ENCODE assay signal across 16 cellular contexts in the genomic region with DNA sequence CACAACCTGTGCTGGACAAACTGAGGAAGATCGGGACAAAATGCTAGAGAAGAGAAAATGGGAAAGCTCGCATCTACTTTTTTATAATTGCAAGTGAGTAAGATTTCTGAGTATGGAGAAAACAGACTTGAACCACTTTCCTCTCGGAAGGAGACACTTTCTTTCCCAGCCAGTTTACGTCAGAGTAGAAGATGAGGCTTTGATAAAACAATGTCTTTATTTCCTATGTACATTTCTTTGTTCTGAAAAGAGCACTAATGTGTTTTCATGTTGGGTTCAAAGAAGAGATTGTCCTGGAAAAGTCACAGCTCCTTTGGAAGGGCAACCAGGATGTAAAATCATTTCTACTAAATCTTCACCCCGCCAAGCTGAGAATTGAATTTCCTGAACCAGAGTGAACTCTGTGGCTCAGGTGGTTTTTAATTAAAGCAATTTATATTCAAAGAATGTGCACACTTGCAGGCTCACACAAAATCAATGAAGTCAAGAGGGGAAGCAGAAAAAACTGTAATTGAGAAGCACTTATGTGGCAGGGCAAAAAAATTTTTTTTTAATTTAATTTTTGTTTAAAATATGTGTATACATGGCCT. TPM values are rescaled to one million over a fixed set of nuclear protein-coding genes. Genes with fewer than 3 reads are reported as not detected.
DNase-seq lines count a peak whose midpoint lies in the region; ATAC-seq and TF ChIP-seq lines count a peak whose summit lies in the region.
"Had no signal": no experiment of that assay in that cellular context is flagged by ENCODE, and none has a peak within 500 bp of the region (broad histone marks: within the 10 kb centered on the region; RNA-seq: fewer than 3 reads in every experiment).

No MANE protein-coding gene starts in this region.

- TF ChIP-seq POLR2A in body of pancreas (IDR thresholded peaks at IDR 0.05) (no peak), right lobe of liver (IDR thresholded peaks at IDR 0.05) (no peak)

- intact Hi-C loops in body of pancreas (cut with DNase I) = no loop called here
- intact Hi-C loops in right lobe of liver (cut with DNase I) = no loop called here

- peak; percentile 59 for DNase-seq in DMS79 treated with DMSO at 0.1 percent for 48 hours (lab: John Stamatoyannopoulos, UW)
- DNase-seq in NCI-H2107 treated with DMSO at 0.1 percent for 48 hours (lab: John Stamatoyannopoulos, UW; ENCODE audit: unreplicated experiment) = peak; percentile 54
- DNase-seq in body of pancreas = no peak
- no peak for DNase-seq in NCI-H1436 (lab: John Stamatoyannopoulos, UW)
- no peak for DNase-seq in NCI-H526 treated with DMSO at 0.1 percent for 48 hours (lab: John Stamatoyannopoulos, UW)
- DNase-seq in right lobe of liver = no peak
- DNase-seq: Calu3; CD4-positive, alpha-beta T cell; NCI-H1092; NCI-H1694; NCI-H226; Peyer's patch had no signal

- H3K9me3 ChIP-seq in body of pancreas = no peaks in the 10 kb centered on the region
- H3K9me3 ChIP-seq in right lobe of liver = no peaks in the 10 kb centered on the region
- H3K9me3 ChIP-seq: Peyer's patch had no signal

- H3K4me3 ChIP-seq in body of pancreas (no peak overlapping the region), right lobe of liver (no peak overlapping the region)
- H3K4me3 ChIP-seq: K562, Peyer's patch had no signal

- H3K27me3 ChIP-seq in body of pancreas = no peaks in the 10 kb centered on the region
- H3K27me3 ChIP-seq in right lobe of liver = no peaks in the 10 kb centered on the region
- H3K27me3 ChIP-seq: Peyer's patch had no signal

- H3K36me3 ChIP-seq in body of pancreas (replicated peaks in 1 of 2; ENCODE audit: insufficient read depth in 1 of 2, low read depth in 2 of 2) (no peaks in the 10 kb centered on the region), right lobe of liver (no peaks in the 10 kb centered on the region)
- H3K36me3 ChIP-seq: Peyer's patch had no signal

- H3K4me3 Mint-ChIP-seq in nephron = no peak overlapping the region
- H3K4me3 Mint-ChIP-seq: B cell; CD4-positive, alpha-beta T cell had no signal

- WGBS in body of pancreas, 2 donors = 79% methylated on average over 5 of the region's 5 CpGs
- 76% methylated on average over 5 of the region's 5 CpGs for WGBS in right lobe of liver (ENCODE audit: insufficient coverage, low coverage, low lambda C conversion rate, missing lambda C conversion rate)

- H3K36me3 Mint-ChIP-seq in nephron (ENCODE audit: low read depth) = no peaks in the 10 kb centered on the region

- H3K4me1 ChIP-seq in body of pancreas (peaks cover 8% of the 10 kb centered on the region), right lobe of liver (no peaks in the 10 kb centered on the region)
- H3K4me1 ChIP-seq: Peyer's patch had no signal

- peaks cover 8% of the 10 kb centered on the region for H3K27me3 Mint-ChIP-seq in nephron (ENCODE audit: low read depth)
- H3K27me3 Mint-ChIP-seq: B cell had no signal

- peak; percentile 28 for ATAC-seq in body of pancreas
- no peak for ATAC-seq in right lobe of liver
- no peak for ATAC-seq in HG02623 (IDR thresholded peaks at IDR 0.05; ENCODE audit: unreplicated experiment)
- ATAC-seq: K562 had no signal

- TF ChIP-seq CTCF in body of pancreas (IDR thresholded peaks at IDR 0.05) (no peak), nephron (IDR thresholded peaks at IDR 0.05; ENCODE audit: unreplicated experiment in 3 of 3) (no peak), right lobe of liver (IDR thresholded peaks at IDR 0.05) (no peak)

- H3K9me3 Mint-ChIP-seq in nephron = no peaks in the 10 kb centered on the region
- H3K9me3 Mint-ChIP-seq: CD4-positive, alpha-beta T cell had no signal

- peak overlapping the region in 2 of 3 experiments; percentile 11 to 67 for H3K27ac Mint-ChIP-seq in nephron
- H3K27ac Mint-ChIP-seq: B cell; CD4-positive, alpha-beta T cell had no signal

- H3K4me1 Mint-ChIP-seq in nephron = peaks cover 23% of the 10 kb centered on the region
- H3K4me1 Mint-ChIP-seq: B cell had no signal

- H3K27ac ChIP-seq in body of pancreas = peak overlapping the region in 1 of 4 donors; percentile 22
- H3K27ac ChIP-seq in right lobe of liver = no peak overlapping the region

RNA-seq across cellular contexts. Expression of a gene that starts 23.4 kb away (rescaled TPM):
- total RNA-seq in body of pancreas (100 to 1,000 TPM in 1 of 2 donors, 10 to 100 TPM in 1; 90.0 to 210 TPM), right lobe of liver (10 to 100 TPM; 10.7 to 26.8 (median 17.2) TPM)

Comparison
In these comparisons a context has a peak if more than half of its experiments do, and no peak if none do; other contexts are left out.
1. DNase-seq: peak in DMS79 treated with DMSO at 0.1 percent for 48 hours (single experiment) and NCI-H2107 treated with DMSO at 0.1 percent for 48 hours (single experiment); none in body of pancreas (0 of 4), NCI-H1436 (single experiment), NCI-H526 treated with DMSO at 0.1 percent for 48 hours (single experiment) and right lobe of liver (0 of 3).